In genomic region chr2:237441605-237442004, GRCh38 we compare ENCODE assay signal across 11 cellular contexts. TPM values are rescaled to one million over a fixed set of nuclear protein-coding genes. Genes with fewer than 3 reads are reported as not detected.
DNase-seq lines count a peak whose midpoint lies in the region; ATAC-seq and TF ChIP-seq lines count a peak whose summit lies in the region.
"Had no signal": no experiment of that assay in that cellular context is flagged by ENCODE, and none has a peak within 500 bp of the region (broad histone marks: within the 10 kb centered on the region; RNA-seq: fewer than 3 reads in every experiment).

No MANE protein-coding gene starts in this region.

- peaks cover 22% of the 10 kb centered on the region for H3K4me1 ChIP-seq in CD4-positive, CD25-positive, alpha-beta regulatory T cell (ENCODE audit: control insufficient read depth, insufficient read depth, low read length, poor library complexity, severe bottlenecking)
- H3K4me1 ChIP-seq: parathyroid adenoma had no signal

- H3K27me3 Mint-ChIP-seq in CD4-positive, CD25-positive, alpha-beta regulatory T cell = no peaks in the 10 kb centered on the region
- H3K27me3 Mint-ChIP-seq in T-helper 17 cell = no peaks in the 10 kb centered on the region

- peaks cover 19 to 57% (median 36%) of the 10 kb centered on the region in 4 donors for H3K4me1 Mint-ChIP-seq in CD4-positive, CD25-positive, alpha-beta regulatory T cell
- peaks cover 45% of the 10 kb centered on the region for H3K4me1 Mint-ChIP-seq in T-helper 17 cell

- H3K4me3 ChIP-seq in CD4-positive, CD25-positive, alpha-beta regulatory T cell (ENCODE audit: low read depth, low read length) = no peak overlapping the region
- no peak overlapping the region for H3K4me3 ChIP-seq in choroid plexus epithelial cell (ENCODE audit: low read depth, low read length)

- DNase-seq in CD4-positive, CD25-positive, alpha-beta regulatory T cell = peak in 1 of 3 donors; percentile 30
- DNase-seq in T-helper 17 cell (no peak), choroid plexus epithelial cell (ENCODE audit: low read depth) (peak; percentile 74), omental fat pad (ENCODE audit: low spot score) (no peak), GM13976 (ENCODE audit: low spot score) (no peak)
- DNase-seq: NCI-H510A had no signal

- no peaks in the 10 kb centered on the region for H3K36me3 Mint-ChIP-seq in CD4-positive, CD25-positive, alpha-beta regulatory T cell
- H3K36me3 Mint-ChIP-seq in T-helper 17 cell (ENCODE audit: low read depth) = no peaks in the 10 kb centered on the region

- H3K36me3 ChIP-seq in CD4-positive, CD25-positive, alpha-beta regulatory T cell (ENCODE audit: control insufficient read depth, insufficient read depth, low read length) = no peaks in the 10 kb centered on the region

- peak overlapping the region in 2 of 4 donors; percentile 36 to 40 for H3K4me3 Mint-ChIP-seq in CD4-positive, CD25-positive, alpha-beta regulatory T cell
- peak overlapping the region; percentile 85 for H3K4me3 Mint-ChIP-seq in T-helper 17 cell
- H3K4me3 Mint-ChIP-seq: WTC11 had no signal

- peak in 1 of 2 donors; percentile 27 for ATAC-seq in CD4-positive, CD25-positive, alpha-beta regulatory T cell (ENCODE audit: low read depth in 2 of 2)
- peak; percentile 94 for ATAC-seq in T-helper 17 cell
- peak; percentile 29 for ATAC-seq in omental fat pad (ENCODE audit: low FRiP score)
- no peak for ATAC-seq in HG02678 (IDR thresholded peaks at IDR 0.05; ENCODE audit: unreplicated experiment)
- no peak for ATAC-seq in GM21825 (IDR thresholded peaks at IDR 0.05; ENCODE audit: unreplicated experiment)
- ATAC-seq in GM18867 (IDR thresholded peaks at IDR 0.05; ENCODE audit: unreplicated experiment) = no peak
- ATAC-seq: WTC11 had no signal

- peak overlapping the region; percentile 79 to 90 (median 83) for H3K27ac Mint-ChIP-seq in CD4-positive, CD25-positive, alpha-beta regulatory T cell
- H3K27ac Mint-ChIP-seq in T-helper 17 cell = peak overlapping the region; percentile 89
- H3K27ac Mint-ChIP-seq: WTC11 had no signal

- H3K27me3 ChIP-seq in CD4-positive, CD25-positive, alpha-beta regulatory T cell (ENCODE audit: control insufficient read depth, insufficient read depth, low read length) = no peaks in the 10 kb centered on the region

- no peaks in the 10 kb centered on the region for H3K9me3 ChIP-seq in CD4-positive, CD25-positive, alpha-beta regulatory T cell (ENCODE audit: control insufficient read depth in 2 of 2, low read length in 2 of 2)
- no peaks in the 10 kb centered on the region for H3K9me3 ChIP-seq in T-helper 17 cell (ENCODE audit: control insufficient read depth, low read length, poor library complexity, severe bottlenecking)

- H3K9me3 Mint-ChIP-seq in CD4-positive, CD25-positive, alpha-beta regulatory T cell = peaks cover 0 to 2% (median 0%) of the 10 kb centered on the region in 7 donors

- TF ChIP-seq CTCF in choroid plexus epithelial cell (conservative IDR thresholded peaks at IDR 0.05; ENCODE audit: low read depth, low read length) (no peak), omental fat pad (IDR thresholded peaks at IDR 0.05) (no peak), GM13976 (IDR thresholded peaks at IDR 0.05; ENCODE audit: borderline replicate concordance, control extremely low read depth, extremely low read depth, insufficient read depth, missing control alignments) (no peak)

- no peak overlapping the region for H3K27ac ChIP-seq in CD4-positive, CD25-positive, alpha-beta regulatory T cell (ENCODE audit: insufficient read depth, low read length, poor library complexity, severe bottlenecking)
- H3K27ac ChIP-seq: parathyroid adenoma had no signal

- in situ Hi-C loops in GM13976 (cut with MboI; ENCODE audit: low sequenced_read_pairs, unreplicated experiment) = no loop called here

RNA-seq across cellular contexts. Expression of gene COL6A3, which starts 27.6 kb away (rescaled TPM):
- 3.4 TPM for total RNA-seq in CD4-positive, CD25-positive, alpha-beta regulatory T cell
- 1 to 10 TPM in 1 of 4 donors, under 1 TPM in 3; 0.18 to 1.5 (median 0.69) TPM for polyA plus RNA-seq in CD4-positive, CD25-positive, alpha-beta regulatory T cell
- total RNA-seq in T-helper 17 cell (1 to 10 TPM; 1.9 to 2.6 TPM), omental fat pad (100 to 1,000 TPM; 105 to 712 (median 274) TPM)

RNA-seq across cellular contexts. Expression of gene MLPH, which starts 45.4 kb away (rescaled TPM):
- 0.47 TPM for total RNA-seq in CD4-positive, CD25-positive, alpha-beta regulatory T cell
- not detected for polyA plus RNA-seq in CD4-positive, CD25-positive, alpha-beta regulatory T cell
- total RNA-seq in T-helper 17 cell (not detected), omental fat pad (10 to 100 TPM in 1 of 4 donors, 1 to 10 TPM in 3; 3.8 to 23.6 (median 6.4) TPM)

Comparison
In these comparisons a context has a peak if more than half of its experiments do, and no peak if none do; other contexts are left out.
1. ATAC-seq: peak in T-helper 17 cell (single experiment) and omental fat pad (single experiment); none in HG02678 (single experiment), GM21825 (single experiment) and GM18867 (single experiment).
2. RNA of gene COL6A3, which starts 27.6 kb away (total RNA-seq): 105 to 712 TPM in omental fat pad; 3.4 TPM in CD4-positive, CD25-positive, alpha-beta regulatory T cell (single experiment) and 1.9 to 2.6 TPM in T-helper 17 cell; every median in the first group is over 10 times any median in the second.